12 cellular contexts compared by ENCODE assay signal in genomic region chr3:197352382-197352781, GRCh38. TPM values are rescaled to one million over a fixed set of nuclear protein-coding genes. Genes with fewer than 3 reads are reported as not detected.
A peak's percentile ranks its signal among the peaks of the same experiment; 100 is the strongest.
DNase-seq lines count a peak whose midpoint lies in the region; ATAC-seq and TF ChIP-seq lines count a peak whose summit lies in the region.
"Had no signal": no experiment of that assay in that cellular context is flagged by ENCODE, and none has a peak within 500 bp of the region (broad histone marks: within the 10 kb centered on the region; RNA-seq: fewer than 3 reads in every experiment).

No MANE protein-coding gene starts in this region.

- no peaks in the 10 kb centered on the region for H3K9me3 Mint-ChIP-seq in MCF 10A (ENCODE audit: unreplicated experiment)
- H3K9me3 Mint-ChIP-seq: activated T-helper 2 cell treated with anti-CD3 and anti-CD28 coated beads, Interferon-gamma antibody, Interleukin-2, Interleukin-4, amounts not matched to agents 10 μg/mL and 5 μg/mL and 100 μg/mL, durations not matched to agents 14 hours and 24 hours and 36 hours; natural killer cell had no signal

- WGBS in mesenchymal stem cell: 75% methylated on average over 5 of the region's 5 CpGs
- 8 to 10% methylated on average over 5 of the region's 5 CpGs for WGBS in aorta, 2 donors

- ATAC-seq in esophagus mucosa (peak; percentile 67), aorta (ENCODE audit: low FRiP score) (peak; percentile 30), HG03025 (IDR thresholded peaks at IDR 0.05; ENCODE audit: low FRiP score, unreplicated experiment) (no peak), GM21360 (IDR thresholded peaks at IDR 0.05; ENCODE audit: unreplicated experiment) (no peak)
- ATAC-seq: A549, natural killer cell had no signal

- no peaks in the 10 kb centered on the region for H3K79me1 ChIP-seq in mesenchymal stem cell (replicated peaks; ENCODE audit: low read length, poor library complexity, severe bottlenecking)

- peaks cover 13% of the 10 kb centered on the region for H3K27me3 Mint-ChIP-seq in MCF 10A (ENCODE audit: insufficient read depth, unreplicated experiment)

- H2AFZ ChIP-seq in mesenchymal stem cell (ENCODE audit: low read depth, low read length): no peak overlapping the region

- CTCF ChIA-PET in MCF 10A (lab: Yijun Ruan, JAX): no interaction called here

- no peak overlapping the region for H3K4me3 ChIP-seq in breast epithelium
- H3K4me3 ChIP-seq in mesenchymal stem cell (ENCODE audit: insufficient read depth in 1 of 2, low read depth in 1 of 2, low read length in 2 of 2): no peak overlapping the region
- no peak overlapping the region for H3K4me3 ChIP-seq in aorta (ENCODE audit: low read length in 2 of 2)
- H3K4me3 ChIP-seq: A549 had no signal

- no peak overlapping the region for H3K9ac ChIP-seq in mesenchymal stem cell (ENCODE audit: low read length)

- no peak overlapping the region for H2BK12ac ChIP-seq in mesenchymal stem cell (ENCODE audit: low read length in 2 of 2)

- H3K4me1 Mint-ChIP-seq in MCF 10A (ENCODE audit: insufficient read depth, unreplicated experiment): peaks cover 12% of the 10 kb centered on the region
- H3K4me1 Mint-ChIP-seq: natural killer cell had no signal

- TF ChIP-seq CTCF in MCF 10A (IDR thresholded peaks at IDR 0.05; ENCODE audit: unreplicated experiment) (no peak), breast epithelium (IDR thresholded peaks at IDR 0.05) (no peak)

- POLR2A ChIA-PET in MCF 10A (lab: Yijun Ruan, JAX): no interaction called here

- no peak overlapping the region for H4K91ac ChIP-seq in mesenchymal stem cell (ENCODE audit: low read length)

- no TSS peak for BruUV-seq in MCF 10A (replicated peaks; lab: Mats Ljungman, UMichigan)

- peak overlapping the region; percentile 34 for H2AK5ac ChIP-seq in mesenchymal stem cell (ENCODE audit: low read length, severe bottlenecking)

- H3K27me3 ChIP-seq in breast epithelium: no peaks in the 10 kb centered on the region
- H3K27me3 ChIP-seq in mesenchymal stem cell (ENCODE audit: control insufficient read depth in 1 of 2, insufficient read depth in 1 of 2, low read length in 2 of 2): peaks cover 0 to 15% of the 10 kb centered on the region in 2 experiments
- H3K27me3 ChIP-seq in aorta (ENCODE audit: control insufficient read depth in 1 of 2, insufficient read depth in 2 of 2, low read length in 1 of 2): no peaks in the 10 kb centered on the region

- H3K18ac ChIP-seq in mesenchymal stem cell (ENCODE audit: low read depth in 1 of 2, low read length in 2 of 2): no peak overlapping the region

- no peak overlapping the region for H3K4me2 ChIP-seq in mesenchymal stem cell (ENCODE audit: low read length, poor library complexity, severe bottlenecking)
- H3K4me2 ChIP-seq: A549 had no signal

- H3K36me3 Mint-ChIP-seq in MCF 10A (ENCODE audit: insufficient read depth, unreplicated experiment): no peaks in the 10 kb centered on the region
- H3K36me3 Mint-ChIP-seq: natural killer cell had no signal

- H3K4me3 Mint-ChIP-seq in MCF 10A (ENCODE audit: unreplicated experiment): no peak overlapping the region
- H3K4me3 Mint-ChIP-seq: natural killer cell had no signal

- H3K4ac ChIP-seq in mesenchymal stem cell (ENCODE audit: low read depth in 1 of 2, low read length in 2 of 2): no peak overlapping the region

- H3K27ac ChIP-seq in breast epithelium (no peak overlapping the region), mesenchymal stem cell (ENCODE audit: low read length, poor library complexity, severe bottlenecking) (peak overlapping the region; percentile 7), aorta (ENCODE audit: low read depth in 1 of 2, low read length in 2 of 2) (no peak overlapping the region)
- H3K27ac ChIP-seq: A549 had no signal

- no peak overlapping the region for H3K27ac Mint-ChIP-seq in MCF 10A (ENCODE audit: low read depth, unreplicated experiment)
- H3K27ac Mint-ChIP-seq: activated T-helper 2 cell treated with anti-CD3 and anti-CD28 coated beads, Interferon-gamma antibody, Interleukin-2, Interleukin-4, amounts not matched to agents 10 μg/mL and 5 μg/mL and 100 μg/mL, durations not matched to agents 14 hours and 24 hours and 36 hours; natural killer cell had no signal

- no peak overlapping the region for H2BK5ac ChIP-seq in mesenchymal stem cell (ENCODE audit: low read depth, low read length, poor library complexity, severe bottlenecking)

- no peak overlapping the region for H2BK120ac ChIP-seq in mesenchymal stem cell (ENCODE audit: low read depth, low read length)

- intact Hi-C loops in MCF 10A (cut with micrococcal nuclease) (no loop called here), breast epithelium (cut with DNase I; ENCODE audit: low total_unique reads) (no loop called here), aorta (cut with DNase I) (loop anchor here in 1 of 2 donors (5.0 kb wide), 1 partner anchor 45 kb away; no protein-coding TSS in a partner anchor)

- H4K8ac ChIP-seq in mesenchymal stem cell (ENCODE audit: low read length): no peak overlapping the region

- H3K14ac ChIP-seq in mesenchymal stem cell (ENCODE audit: low read length in 2 of 2): no peak overlapping the region

- H3K9me3 ChIP-seq in breast epithelium: no peaks in the 10 kb centered on the region
- H3K9me3 ChIP-seq in mesenchymal stem cell (ENCODE audit: control insufficient read depth, low read length): no peaks in the 10 kb centered on the region
- H3K9me3 ChIP-seq in aorta (ENCODE audit: control insufficient read depth, low read length): no peaks in the 10 kb centered on the region
- H3K9me3 ChIP-seq: A549 had no signal

- H3K36me3 ChIP-seq in breast epithelium (no peaks in the 10 kb centered on the region), mesenchymal stem cell (ENCODE audit: control insufficient read depth in 1 of 2, insufficient read depth in 2 of 2, low read depth in 1 of 2, low read length in 2 of 2) (no peaks in the 10 kb centered on the region), aorta (ENCODE audit: control insufficient read depth in 1 of 2, insufficient read depth in 2 of 2, low read length in 1 of 2) (no peaks in the 10 kb centered on the region)

- no peak overlapping the region for H2BK15ac ChIP-seq in mesenchymal stem cell (ENCODE audit: low read depth, poor library complexity, severe bottlenecking)

- no peak for TF ChIP-seq POLR2A in breast epithelium (IDR thresholded peaks at IDR 0.05)

- no peaks in the 10 kb centered on the region for H3K4me1 ChIP-seq in breast epithelium
- peaks cover 29% of the 10 kb centered on the region for H3K4me1 ChIP-seq in mesenchymal stem cell (ENCODE audit: control insufficient read depth, insufficient read depth, low read depth, low read length)
- no peaks in the 10 kb centered on the region for H3K4me1 ChIP-seq in aorta (ENCODE audit: control insufficient read depth in 1 of 2, insufficient read depth in 2 of 2, low read length in 2 of 2)
- H3K4me1 ChIP-seq: A549 had no signal

- no peak overlapping the region for H3K23ac ChIP-seq in mesenchymal stem cell (ENCODE audit: low read length in 2 of 2)

- DNase-seq in MCF 10A (ENCODE audit: unreplicated experiment) (peak; percentile 58), breast epithelium (ENCODE audit: low spot score in 2 of 2) (no peak), mesenchymal stem cell (peak; percentile 26), aorta (peak; percentile 54 to 86), DMS79 (lab: John Stamatoyannopoulos, UW) (no peak)
- DNase-seq: natural killer cell; stimulated activated CD4-positive, alpha-beta T cell treated with anti-CD3 and anti-CD28 coated beads, Interleukin-4, amount 100 ng/mL, for 1 hour had no signal

RNA-seq across cellular contexts. Expression of gene DLG1, which starts 54.0 kb away (rescaled TPM):
- total RNA-seq in MCF 10A (2022) (121 and 129 TPM in 2 replicates), breast epithelium (100 to 1,000 TPM in 1 of 3 donors, 10 to 100 TPM in 2; 76.0 to 100 (median 76.7) TPM), esophagus mucosa (113 TPM), aorta (100 to 1,000 TPM in 1 of 2 donors, 10 to 100 TPM in 1; 68.8 to 100 TPM)
- polyA plus RNA-seq in mesenchymal stem cell (2013, experiment 1 of 2): 41.4 TPM
- polyA plus RNA-seq in mesenchymal stem cell (2013, experiment 2 of 2): 40.1 TPM
- 10 to 100 TPM; 21.2 to 35.1 TPM for polyA plus RNA-seq in aorta

Comparison
In these comparisons a context has a peak if more than half of its experiments do, and no peak if none do; other contexts are left out.
1. DNase-seq: peak in MCF 10A (single experiment), mesenchymal stem cell (single experiment) and aorta (2 of 2); none in breast epithelium (0 of 2) and DMS79 (single experiment).
2. ATAC-seq: peak in esophagus mucosa (single experiment) and aorta (single experiment); none in HG03025 (single experiment) and GM21360 (single experiment).